Comparison of ENCODE assay signal across 13 cellular contexts in genomic region chr1:3323021-3323790, GRCh38.
DNase-seq lines count a peak whose midpoint lies in the region; ATAC-seq and TF ChIP-seq lines count a peak whose summit lies in the region.
"Had no signal": no experiment of that assay in that cellular context is flagged by ENCODE, and none has a peak within 500 bp of the region (broad histone marks: within the 10 kb centered on the region; RNA-seq: fewer than 3 reads in every experiment).

No MANE protein-coding gene starts in this region.

- no peak overlapping the region for H3K4me2 ChIP-seq in GM23248 (ENCODE audit: unreplicated experiment)

- H3K4me3 ChIP-seq in GM23248 (no peak overlapping the region), Peyer's patch (no peak overlapping the region), right cardiac atrium (ENCODE audit: low read length) (no peak overlapping the region)
- H3K4me3 ChIP-seq: right lobe of liver had no signal

- H3K27me3 ChIP-seq in GM23248 (replicated peaks; ENCODE audit: insufficient read depth) (peaks cover 5% of the 10 kb centered on the region; the same call in 1 of the 2 replicates), Peyer's patch (no peaks in the 10 kb centered on the region), right cardiac atrium (ENCODE audit: control insufficient read depth, insufficient read depth) (no peaks in the 10 kb centered on the region)
- H3K27me3 ChIP-seq: right lobe of liver had no signal

- H3K79me2 ChIP-seq in GM23248 (ENCODE audit: insufficient read depth) = no peaks in the 10 kb centered on the region

- H3K9ac ChIP-seq in GM23248 = no peak overlapping the region

- H3K4me1 ChIP-seq in GM23248 (ENCODE audit: insufficient read depth) (no peaks in the 10 kb centered on the region), Peyer's patch (peaks cover 0 to 39% (median 2%) of the 10 kb centered on the region in 4 donors), right cardiac atrium (ENCODE audit: control insufficient read depth, insufficient read depth, low read length) (no peaks in the 10 kb centered on the region)

- H3K9me2 ChIP-seq in GM23248 (ENCODE audit: insufficient read depth) = no peaks in the 10 kb centered on the region

- TF ChIP-seq CTCF in Peyer's patch (IDR thresholded peaks at IDR 0.05) = no peak
- no peak for TF ChIP-seq CTCF in progenitor cell of endocrine pancreas (IDR thresholded peaks at IDR 0.05; ENCODE audit: unreplicated experiment)

- no peaks in the 10 kb centered on the region for H3K27me3 Mint-ChIP-seq in progenitor cell of endocrine pancreas
- peaks cover 2% of the 10 kb centered on the region for H3K27me3 Mint-ChIP-seq in activated T-helper 1 cell treated with anti-CD3 and anti-CD28 coated beads, Interleukin-12 subunit alpha, Interleukin-12 subunit beta, Interleukin-2, Interleukin-4 antibody, amounts not matched to agents 30 ng/mL and 10 ng/mL and 1 ng/mL, durations not matched to agents 14 hours and 24 hours and 36 hours (ENCODE audit: insufficient read depth)

- no peaks in the 10 kb centered on the region for H4K20me1 ChIP-seq in GM23248 (ENCODE audit: insufficient read depth)

- H3K27ac Mint-ChIP-seq in progenitor cell of endocrine pancreas = peak overlapping the region; percentile 89
- H3K27ac Mint-ChIP-seq in activated T-helper 1 cell treated with anti-CD3 and anti-CD28 coated beads, Interleukin-12 subunit alpha, Interleukin-12 subunit beta, Interleukin-2, Interleukin-4 antibody, amounts not matched to agents 30 ng/mL and 10 ng/mL and 1 ng/mL, durations not matched to agents 14 hours and 24 hours and 36 hours = no peak overlapping the region
- H3K27ac Mint-ChIP-seq: stimulated activated naive B cell treated with anti-CD40 and anti-IgM and Interleukin-4, amounts not matched to agents 10 μg/mL and 1 μg/mL and 100 μg/mL, for 72 hours; T-helper 1 cell treated with Interleukin-12 subunit alpha and Interleukin-12 subunit beta and Interleukin-4 antibody, amounts not matched to agents 30 μg/mL and 1 μg/mL, for 36 hours had no signal

- DNase-seq in GM23248 (peak; percentile 23), Peyer's patch (peak in 2 of 3 donors; percentile 63 to 81), right cardiac atrium (peak in 2 of 3 donors; percentile 70 to 71), progenitor cell of endocrine pancreas (ENCODE audit: low spot score, unreplicated experiment) (no peak), NCI-H187 treated with DMSO at 0.1 percent for 48 hours (lab: John Stamatoyannopoulos, UW) (no peak), NCI-H128 (lab: John Stamatoyannopoulos, UW; ENCODE audit: unreplicated experiment) (no peak)
- DNase-seq in activated T-helper 1 cell treated with anti-CD3 and anti-CD28 coated beads, Interleukin-12 subunit alpha, Interleukin-12 subunit beta, Interleukin-2, Interleukin-4 antibody, amounts not matched to agents 30 ng/mL and 10 ng/mL and 1 ng/mL, durations not matched to agents 14 hours and 24 hours and 36 hours (ENCODE audit: low spot score) = no peak
- DNase-seq: activated CD4-positive, alpha-beta T cell treated with anti-CD3 and anti-CD28 coated beads, Interleukin-2, amount 50 U/mL, for 4 hours; NCI-H226; right lobe of liver; stimulated activated naive B cell treated with anti-CD40 and anti-IgM and Interleukin-4, amounts not matched to agents 10 μg/mL and 1 μg/mL and 100 μg/mL, for 72 hours had no signal

- H3K4me1 Mint-ChIP-seq in progenitor cell of endocrine pancreas (ENCODE audit: low read depth) = peaks cover 40% of the 10 kb centered on the region
- H3K4me1 Mint-ChIP-seq in activated T-helper 1 cell treated with anti-CD3 and anti-CD28 coated beads, Interleukin-12 subunit alpha, Interleukin-12 subunit beta, Interleukin-2, Interleukin-4 antibody, amounts not matched to agents 30 ng/mL and 10 ng/mL and 1 ng/mL, durations not matched to agents 14 hours and 24 hours and 36 hours (ENCODE audit: low read depth) = no peaks in the 10 kb centered on the region

- no peak overlapping the region for H2AFZ ChIP-seq in GM23248

- H3K4me3 Mint-ChIP-seq in progenitor cell of endocrine pancreas (ENCODE audit: low read depth) = peak overlapping the region; percentile 31
- no peak overlapping the region for H3K4me3 Mint-ChIP-seq in activated T-helper 1 cell treated with anti-CD3 and anti-CD28 coated beads, Interleukin-12 subunit alpha, Interleukin-12 subunit beta, Interleukin-2, Interleukin-4 antibody, amounts not matched to agents 30 ng/mL and 10 ng/mL and 1 ng/mL, durations not matched to agents 14 hours and 24 hours and 36 hours
- H3K4me3 Mint-ChIP-seq: stimulated activated naive B cell treated with anti-CD40 and anti-IgM and Interleukin-4, amounts not matched to agents 10 μg/mL and 1 μg/mL and 100 μg/mL, for 72 hours; T-helper 1 cell treated with Interleukin-12 subunit alpha and Interleukin-12 subunit beta and Interleukin-4 antibody, amounts not matched to agents 30 μg/mL and 1 μg/mL, for 36 hours had no signal

- no peaks in the 10 kb centered on the region for H3K36me3 Mint-ChIP-seq in progenitor cell of endocrine pancreas (ENCODE audit: insufficient read depth)
- no peaks in the 10 kb centered on the region for H3K36me3 Mint-ChIP-seq in activated T-helper 1 cell treated with anti-CD3 and anti-CD28 coated beads, Interleukin-12 subunit alpha, Interleukin-12 subunit beta, Interleukin-2, Interleukin-4 antibody, amounts not matched to agents 30 ng/mL and 10 ng/mL and 1 ng/mL, durations not matched to agents 14 hours and 24 hours and 36 hours (ENCODE audit: low read depth)
- H3K36me3 Mint-ChIP-seq: stimulated activated naive B cell treated with anti-CD40 and anti-IgM and Interleukin-4, amounts not matched to agents 10 μg/mL and 1 μg/mL and 100 μg/mL, for 72 hours had no signal

- no peak for TF ChIP-seq POLR2A in Peyer's patch (IDR thresholded peaks at IDR 0.05)

- in situ Hi-C loops in GM23248 (cut with MboI) = no loop called here

- ATAC-seq in right cardiac atrium = peak; percentile 44 to 54
- ATAC-seq in HG02970 (IDR thresholded peaks at IDR 0.05; ENCODE audit: low FRiP score, unreplicated experiment) = no peak
- ATAC-seq: stimulated activated naive B cell treated with anti-CD40 and anti-IgM and Interleukin-4, amounts not matched to agents 10 μg/mL and 1 μg/mL and 100 μg/mL, for 72 hours had no signal

- 26 to 28% methylated on average over 36 to 37 of the region's 40 CpGs for WGBS in GM23248 (ENCODE audit: low coverage in 1 of 2, low lambda C conversion rate in 2 of 2, missing lambda C conversion rate in 2 of 2), 2 experiments
- 41% methylated on average over 40 of the region's 40 CpGs for WGBS in right cardiac atrium

- H3F3A ChIP-seq in GM23248 (ENCODE audit: insufficient read depth) = no peaks in the 10 kb centered on the region

- H3K36me3 ChIP-seq in GM23248 (ENCODE audit: low read depth) (no peaks in the 10 kb centered on the region), Peyer's patch (no peaks in the 10 kb centered on the region)
- H3K36me3 ChIP-seq: right lobe of liver had no signal

- intact Hi-C loops in right cardiac atrium (cut with DNase I) = no loop called here
- intact Hi-C loops in activated T-helper 1 cell treated with anti-CD3 and anti-CD28 coated beads, Interleukin-12 subunit alpha, Interleukin-12 subunit beta, Interleukin-2, Interleukin-4 antibody, amounts not matched to agents 30 ng/mL and 10 ng/mL and 1 ng/mL, durations not matched to agents 14 hours and 24 hours and 36 hours (cut with micrococcal nuclease) = no loop called here

- H3K9me3 Mint-ChIP-seq in progenitor cell of endocrine pancreas (ENCODE audit: low read depth) = no peaks in the 10 kb centered on the region
- H3K9me3 Mint-ChIP-seq in activated T-helper 1 cell treated with anti-CD3 and anti-CD28 coated beads, Interleukin-12 subunit alpha, Interleukin-12 subunit beta, Interleukin-2, Interleukin-4 antibody, amounts not matched to agents 30 ng/mL and 10 ng/mL and 1 ng/mL, durations not matched to agents 14 hours and 24 hours and 36 hours = peaks cover 5% of the 10 kb centered on the region

- no peaks in the 10 kb centered on the region for H3K9me3 ChIP-seq in GM23248 (ENCODE audit: low read depth)
- no peaks in the 10 kb centered on the region for H3K9me3 ChIP-seq in Peyer's patch
- H3K9me3 ChIP-seq in right cardiac atrium (ENCODE audit: control insufficient read depth, low read length) = no peaks in the 10 kb centered on the region
- H3K9me3 ChIP-seq: right lobe of liver had no signal

- H3K27ac ChIP-seq in GM23248 (no peak overlapping the region), Peyer's patch (peak overlapping the region in 2 of 4 donors; percentile 42 to 66), right cardiac atrium (ENCODE audit: low read length) (no peak overlapping the region)
- H3K27ac ChIP-seq: right lobe of liver had no signal

Comparison
In these comparisons a context has a peak if more than half of its experiments do, and no peak if none do; other contexts are left out.
1. DNase-seq: peak in GM23248 (single experiment), Peyer's patch (2 of 3) and right cardiac atrium (2 of 3); none in progenitor cell of endocrine pancreas (single experiment), NCI-H187 treated with DMSO at 0.1 percent for 48 hours (single experiment), activated T-helper 1 cell treated with anti-CD3 and anti-CD28 coated beads, Interleukin-12 subunit alpha, Interleukin-12 subunit beta, Interleukin-2, Interleukin-4 antibody, amounts not matched to agents 30 ng/mL and 10 ng/mL and 1 ng/mL, durations not matched to agents 14 hours and 24 hours and 36 hours (single experiment) and NCI-H128 (single experiment).